In genomic region chr19:48795855-48796142, GRCh38 we compare ENCODE assay signal across 7 cellular contexts. TPM values are rescaled to one million over a fixed set of nuclear protein-coding genes. Genes with fewer than 3 reads are reported as not detected.
DNase-seq lines count a peak whose midpoint lies in the region; TF ChIP-seq lines count a peak whose summit lies in the region.

No MANE protein-coding gene starts in this region.

- intact Hi-C loops in testis (cut with DNase I; ENCODE audit: low total_unique reads): loop anchor here (10.0 kb wide), 1 partner anchor 179 kb away; no protein-coding TSS in a partner anchor

- no peak for DNase-seq in HFFc6
- peak; percentile 62 for DNase-seq in testis
- DNase-seq in NCI-H748 treated with DMSO at 0.1 percent for 48 hours (lab: John Stamatoyannopoulos, UW): no peak
- no peak for DNase-seq in NCI-H446 (lab: John Stamatoyannopoulos, UW)
- DNase-seq in NCI-H1436 treated with DMSO at 0.1 percent for 48 hours (lab: John Stamatoyannopoulos, UW): no peak

- H3K27ac Mint-ChIP-seq in HFFc6: peak overlapping the region; percentile 95
- H3K27ac Mint-ChIP-seq in brain: peak overlapping the region; percentile 98 to 100 (median 99)

- peak overlapping the region; percentile 41 for H3K27ac ChIP-seq in mesodermal cell (ENCODE audit: low read depth, low read length, severe bottlenecking)
- peak overlapping the region; percentile 83 to 84 for H3K27ac ChIP-seq in testis

- H3K9me3 ChIP-seq in mesodermal cell (ENCODE audit: control insufficient read depth, low read length) (no peaks in the 10 kb centered on the region), testis (no peaks in the 10 kb centered on the region)

- H3K36me3 ChIP-seq in mesodermal cell (ENCODE audit: control insufficient read depth, insufficient read depth, low read length): no peaks in the 10 kb centered on the region
- no peaks in the 10 kb centered on the region for H3K36me3 ChIP-seq in testis (ENCODE audit: low read depth, missing control alignments)

- TF ChIP-seq CTCF in HFFc6 (IDR thresholded peaks at IDR 0.05): no peak
- no peak for TF ChIP-seq CTCF in brain (conservative IDR thresholded peaks at IDR 0.05)
- TF ChIP-seq CTCF in testis (IDR thresholded peaks at IDR 0.05): no peak

- H3K27me3 Mint-ChIP-seq in HFFc6 (ENCODE audit: insufficient read depth) (no peaks in the 10 kb centered on the region; the same call in 1 of the 2 replicates), brain (peaks cover 4% of the 10 kb centered on the region)

- H3K36me3 Mint-ChIP-seq in HFFc6 (ENCODE audit: low read depth): no peaks in the 10 kb centered on the region
- H3K36me3 Mint-ChIP-seq in brain: no peaks in the 10 kb centered on the region

- H3K27me3 ChIP-seq in testis: no peaks in the 10 kb centered on the region

- H3K4me3 ChIP-seq in mesodermal cell (ENCODE audit: extremely low read depth, insufficient read depth, low read length, poor library complexity, severe bottlenecking) (no peak overlapping the region), testis (no peak overlapping the region)

- H3K9me3 Mint-ChIP-seq in HFFc6 (no peaks in the 10 kb centered on the region), brain (peaks cover 0 to 2% (median 0%) of the 10 kb centered on the region in 5 experiments)

- TF ChIP-seq POLR2A in testis (IDR thresholded peaks at IDR 0.05): no peak

- 88 to 89% methylated on average over 3 of the region's 3 CpGs for WGBS in mesodermal cell (ENCODE audit: insufficient coverage in 2 of 2), 2 experiments
- 41 to 52% methylated on average over 2 to 3 of the region's 3 CpGs for WGBS in testis, 2 donors

- peaks cover 8% of the 10 kb centered on the region for H3K4me1 ChIP-seq in mesodermal cell (ENCODE audit: control insufficient read depth, insufficient read depth, low read length, poor library complexity, severe bottlenecking)
- H3K4me1 ChIP-seq in testis: peaks cover 12% of the 10 kb centered on the region

- H3K4me3 Mint-ChIP-seq in HFFc6 (no peak overlapping the region), brain (peak overlapping the region in 4 of 5 experiments; percentile 87 to 98 (median 94))

- H3K4me1 Mint-ChIP-seq in HFFc6 (ENCODE audit: low read depth): peaks cover 16% of the 10 kb centered on the region
- peaks cover 20% of the 10 kb centered on the region for H3K4me1 Mint-ChIP-seq in brain

RNA-seq across cellular contexts. Expression of gene BCAT2, which starts 15.0 kb away (rescaled TPM):
- total RNA-seq in HFFc6 (2021; fragmentation: NEBNext Ultra II Directional; extraction: Animal tissue kit (Norgen Biotek cat#: 25700)): 10 to 100 TPM; 31.3 to 41.2 (median 34.0) TPM
- polyA plus RNA-seq in brain (ENCODE audit: insufficient read depth, low read depth, low replicate concordance) (64.9 TPM), testis (ENCODE audit: insufficient read depth, low read depth, low replicate concordance) (38.0 TPM)
- 25.3 TPM for polyA plus RNA-seq in mesodermal cell (2013, experiment 1 of 2)
- polyA plus RNA-seq in mesodermal cell (2013, experiment 2 of 2): 22.5 TPM
- 10 to 100 TPM; 58.5 to 67.4 TPM for total RNA-seq in testis

RNA-seq across cellular contexts. Expression of gene FGF21, which starts 40.5 kb away (rescaled TPM):
- not detected for total RNA-seq in HFFc6 (2021; fragmentation: NEBNext Ultra II Directional; extraction: Animal tissue kit (Norgen Biotek cat#: 25700))
- polyA plus RNA-seq in brain (ENCODE audit: insufficient read depth, low read depth, low replicate concordance): 3.6 TPM
- not detected for polyA plus RNA-seq in mesodermal cell (2013, experiment 1 of 2)
- 0.35 TPM for polyA plus RNA-seq in mesodermal cell (2013, experiment 2 of 2)
- not detected for total RNA-seq in testis
- polyA plus RNA-seq in testis (ENCODE audit: insufficient read depth, low read depth, low replicate concordance): not detected

RNA-seq across cellular contexts. Expression of gene HSD17B14, which starts 40.5 kb away (rescaled TPM):
- total RNA-seq in HFFc6 (2021; fragmentation: NEBNext Ultra II Directional; extraction: Animal tissue kit (Norgen Biotek cat#: 25700)): 1 to 10 TPM; 2.9 to 10.0 (median 8.9) TPM
- 44.7 TPM for polyA plus RNA-seq in brain (ENCODE audit: insufficient read depth, low read depth, low replicate concordance)
- polyA plus RNA-seq in mesodermal cell (2013, experiment 1 of 2): 22.6 TPM
- polyA plus RNA-seq in mesodermal cell (2013, experiment 2 of 2): 18.3 TPM
- 10 to 100 TPM in 1 of 2 donors, 1 to 10 TPM in 1; 5.6 to 11.9 TPM for total RNA-seq in testis
- polyA plus RNA-seq in testis (ENCODE audit: insufficient read depth, low read depth, low replicate concordance): 8.8 TPM

RNA-seq across cellular contexts. Expression of gene FUT1, which starts 43.4 kb away (rescaled TPM):
- total RNA-seq in HFFc6 (2021; fragmentation: NEBNext Ultra II Directional; extraction: Animal tissue kit (Norgen Biotek cat#: 25700)): under 1 TPM in 3 of 6 experiments, not detected in 3; 0.05 to 0.06 (median 0.05) TPM
- 7.9 TPM for polyA plus RNA-seq in brain (ENCODE audit: insufficient read depth, low read depth, low replicate concordance)
- 1.6 TPM for polyA plus RNA-seq in mesodermal cell (2013, experiment 1 of 2)
- 1.2 TPM for polyA plus RNA-seq in mesodermal cell (2013, experiment 2 of 2)
- 1 to 10 TPM; 2.0 to 3.6 TPM for total RNA-seq in testis
- 5.1 TPM for polyA plus RNA-seq in testis (ENCODE audit: insufficient read depth, low read depth, low replicate concordance)

RNA-seq across cellular contexts. Expression of gene IZUMO1, which starts 49.1 kb away (rescaled TPM):
- not detected for total RNA-seq in HFFc6 (2021; fragmentation: NEBNext Ultra II Directional; extraction: Animal tissue kit (Norgen Biotek cat#: 25700))
- polyA plus RNA-seq in brain (ENCODE audit: insufficient read depth, low read depth, low replicate concordance) (0.20 TPM), testis (ENCODE audit: insufficient read depth, low read depth, low replicate concordance) (32.8 TPM)
- polyA plus RNA-seq in mesodermal cell (2013, experiment 1 of 2): 0.55 TPM
- polyA plus RNA-seq in mesodermal cell (2013, experiment 2 of 2): 0.20 TPM
- 10 to 100 TPM; 10.5 to 28.9 TPM for total RNA-seq in testis
